ENCODE assay signal across 1 cellular context in the genomic region with DNA sequence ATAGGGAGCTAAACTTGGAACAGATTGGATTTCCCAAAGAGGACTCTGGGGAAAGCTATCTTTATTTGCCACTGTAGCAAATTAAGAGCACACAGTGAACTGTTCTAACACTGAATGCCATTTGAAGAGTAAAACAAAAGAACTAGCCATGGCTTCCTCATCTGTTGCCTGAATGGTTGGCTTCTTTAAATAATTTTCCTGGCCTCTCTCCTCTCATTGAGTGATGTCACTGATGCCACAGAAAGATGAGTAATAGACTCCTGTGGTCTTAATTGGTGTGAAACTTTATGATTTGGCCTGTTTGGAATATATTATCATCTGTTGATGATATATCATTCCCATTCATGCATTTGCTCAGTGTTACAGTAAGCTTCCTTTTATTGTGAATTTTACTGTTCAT.
TF ChIP-seq lines count a peak whose summit lies in the region.

No MANE protein-coding gene starts in this region.

TF ChIP-seq in HCT116, 20 proteins besides CTCF, POLR2A, EP300 and RAD21 (continued from another document):
- TF ChIP-seq, protein P1, sequence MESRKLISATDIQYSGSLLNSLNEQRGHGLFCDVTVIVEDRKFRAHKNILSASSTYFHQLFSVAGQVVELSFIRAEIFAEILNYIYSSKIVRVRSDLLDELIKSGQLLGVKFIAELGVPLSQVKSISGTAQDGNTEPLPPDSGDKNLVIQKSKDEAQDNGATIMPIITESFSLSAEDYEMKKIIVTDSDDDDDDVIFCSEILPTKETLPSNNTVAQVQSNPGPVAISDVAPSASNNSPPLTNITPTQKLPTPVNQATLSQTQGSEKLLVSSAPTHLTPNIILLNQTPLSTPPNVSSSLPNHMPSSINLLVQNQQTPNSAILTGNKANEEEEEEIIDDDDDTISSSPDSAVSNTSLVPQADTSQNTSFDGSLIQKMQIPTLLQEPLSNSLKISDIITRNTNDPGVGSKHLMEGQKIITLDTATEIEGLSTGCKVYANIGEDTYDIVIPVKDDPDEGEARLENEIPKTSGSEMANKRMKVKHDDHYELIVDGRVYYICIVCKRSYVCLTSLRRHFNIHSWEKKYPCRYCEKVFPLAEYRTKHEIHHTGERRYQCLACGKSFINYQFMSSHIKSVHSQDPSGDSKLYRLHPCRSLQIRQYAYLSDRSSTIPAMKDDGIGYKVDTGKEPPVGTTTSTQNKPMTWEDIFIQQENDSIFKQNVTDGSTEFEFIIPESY (IDR thresholded peaks at IDR 0.05; ENCODE audit: extremely low read depth, insufficient replicate concordance, low read length) = no peak
- no peak for TF ChIP-seq ATF3 (IDR thresholded peaks at IDR 0.05)
- TF ChIP-seq FOSL1 (IDR thresholded peaks at IDR 0.05; ENCODE audit: low read depth) = no peak
- no peak for TF ChIP-seq SP1 (IDR thresholded peaks at IDR 0.05; ENCODE audit: low read depth)
- no peak for TF ChIP-seq ELF1 (IDR thresholded peaks at IDR 0.05; ENCODE audit: borderline replicate concordance, low read depth)
- TF ChIP-seq CBX3 (IDR thresholded peaks at IDR 0.05; ENCODE audit: low read depth) = no peak
- TF ChIP-seq EZH2 (IDR thresholded peaks at IDR 0.05) = no peak
- TF ChIP-seq POLR2AphosphoS5 (IDR thresholded peaks at IDR 0.05; ENCODE audit: low read depth, low read length) = no peak
- TF ChIP-seq, protein P2, sequence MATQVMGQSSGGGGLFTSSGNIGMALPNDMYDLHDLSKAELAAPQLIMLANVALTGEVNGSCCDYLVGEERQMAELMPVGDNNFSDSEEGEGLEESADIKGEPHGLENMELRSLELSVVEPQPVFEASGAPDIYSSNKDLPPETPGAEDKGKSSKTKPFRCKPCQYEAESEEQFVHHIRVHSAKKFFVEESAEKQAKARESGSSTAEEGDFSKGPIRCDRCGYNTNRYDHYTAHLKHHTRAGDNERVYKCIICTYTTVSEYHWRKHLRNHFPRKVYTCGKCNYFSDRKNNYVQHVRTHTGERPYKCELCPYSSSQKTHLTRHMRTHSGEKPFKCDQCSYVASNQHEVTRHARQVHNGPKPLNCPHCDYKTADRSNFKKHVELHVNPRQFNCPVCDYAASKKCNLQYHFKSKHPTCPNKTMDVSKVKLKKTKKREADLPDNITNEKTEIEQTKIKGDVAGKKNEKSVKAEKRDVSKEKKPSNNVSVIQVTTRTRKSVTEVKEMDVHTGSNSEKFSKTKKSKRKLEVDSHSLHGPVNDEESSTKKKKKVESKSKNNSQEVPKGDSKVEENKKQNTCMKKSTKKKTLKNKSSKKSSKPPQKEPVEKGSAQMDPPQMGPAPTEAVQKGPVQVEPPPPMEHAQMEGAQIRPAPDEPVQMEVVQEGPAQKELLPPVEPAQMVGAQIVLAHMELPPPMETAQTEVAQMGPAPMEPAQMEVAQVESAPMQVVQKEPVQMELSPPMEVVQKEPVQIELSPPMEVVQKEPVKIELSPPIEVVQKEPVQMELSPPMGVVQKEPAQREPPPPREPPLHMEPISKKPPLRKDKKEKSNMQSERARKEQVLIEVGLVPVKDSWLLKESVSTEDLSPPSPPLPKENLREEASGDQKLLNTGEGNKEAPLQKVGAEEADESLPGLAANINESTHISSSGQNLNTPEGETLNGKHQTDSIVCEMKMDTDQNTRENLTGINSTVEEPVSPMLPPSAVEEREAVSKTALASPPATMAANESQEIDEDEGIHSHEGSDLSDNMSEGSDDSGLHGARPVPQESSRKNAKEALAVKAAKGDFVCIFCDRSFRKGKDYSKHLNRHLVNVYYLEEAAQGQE (IDR thresholded peaks at IDR 0.05; ENCODE audit: low read depth) = no peak
